13 cellular contexts compared by ENCODE assay signal in the genomic region with DNA sequence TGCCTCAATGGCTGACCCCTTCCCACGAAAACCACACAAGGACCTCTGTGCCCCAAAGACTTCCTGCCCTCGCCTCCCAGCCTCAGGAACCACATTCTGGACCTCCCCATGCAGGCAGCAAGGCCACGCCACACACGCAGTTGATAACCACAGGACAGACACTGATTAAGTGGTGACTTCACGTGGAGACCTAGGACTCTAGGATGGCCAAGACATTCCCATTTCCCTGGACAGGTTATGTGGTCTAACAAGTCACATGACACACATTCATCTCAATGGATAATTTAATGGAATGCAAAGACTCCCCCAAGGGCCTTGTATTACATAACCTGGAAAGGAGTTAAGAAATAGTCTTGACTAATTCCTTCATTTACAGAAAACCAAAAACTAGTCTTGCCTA.
A peak's percentile ranks its signal among the peaks of the same experiment; 100 is the strongest.
DNase-seq lines count a peak whose midpoint lies in the region; ATAC-seq and TF ChIP-seq lines count a peak whose summit lies in the region.
"Had no signal": no experiment of that assay in that cellular context is flagged by ENCODE, and none has a peak within 500 bp of the region (broad histone marks: within the 10 kb centered on the region; RNA-seq: fewer than 3 reads in every experiment).

No MANE protein-coding gene starts in this region.

- intact Hi-C loops in CD8-positive, alpha-beta T cell (cut with DNase I, micrococcal nuclease), result no loop called here
- intact Hi-C loops in PC-3 (cut with micrococcal nuclease), result no loop called here

- H3K27ac Mint-ChIP-seq in CD8-positive, alpha-beta T cell, result peak overlapping the region; percentile 77
- peak overlapping the region; percentile 87 for H3K27ac Mint-ChIP-seq in activated T-helper 17 cell treated with anti-CD3 and anti-CD28 coated beads, Interleukin-2, amount 50 U/mL, for 72 hours
- H3K27ac Mint-ChIP-seq in immature natural killer cell, result peak overlapping the region in 5 of 6 donors; percentile 20 to 57 (median 38)
- H3K27ac Mint-ChIP-seq: memory B cell had no signal

- H4K20me1 ChIP-seq in PC-3 (ENCODE audit: low read length), result no peaks in the 10 kb centered on the region

- DNase-seq in A172 (ENCODE audit: low spot score) (peak; percentile 17), immature natural killer cell (no peak), PC-3 (no peak), NCI-H446 treated with DMSO at 0.1 percent for 48 hours (lab: John Stamatoyannopoulos, UW) (no peak), T1000 (lab: John Stamatoyannopoulos, UW) (no peak), H4 (ENCODE audit: low spot score) (no peak)
- DNase-seq in CD8-positive, alpha-beta T cell, result no peak
- DNase-seq: COR-L47, NCI-H2227 treated with DMSO at 0.1 percent for 48 hours, retina, upper lobe of left lung had no signal

- ATAC-seq in CD8-positive, alpha-beta T cell, result no peak
- no peak for ATAC-seq in activated T-helper 17 cell treated with anti-CD3 and anti-CD28 coated beads, Interleukin-2, amount 50 U/mL, for 72 hours (replicated peaks)
- ATAC-seq in PC-3, result no peak

- H3K9me3 ChIP-seq in CD8-positive, alpha-beta T cell (ENCODE audit: low read length), result no peaks in the 10 kb centered on the region
- H3K9me3 ChIP-seq in PC-3 (ENCODE audit: low read length), result no peaks in the 10 kb centered on the region
- H3K9me3 ChIP-seq: upper lobe of left lung had no signal

- no peak overlapping the region for H3K4me2 ChIP-seq in PC-3 (ENCODE audit: low read length)

- POLR2A ChIA-PET in CD8-positive, alpha-beta T cell (lab: Charles Lee), result no interaction called here
- POLR2A ChIA-PET in PC-3 (lab: Charles Lee; ENCODE audit: unreplicated experiment), result no interaction called here

- H3K4me1 Mint-ChIP-seq in CD8-positive, alpha-beta T cell (ENCODE audit: low read depth), result peaks cover 24% of the 10 kb centered on the region
- no peaks in the 10 kb centered on the region for H3K4me1 Mint-ChIP-seq in activated T-helper 17 cell treated with anti-CD3 and anti-CD28 coated beads, Interleukin-2, amount 50 U/mL, for 72 hours
- H3K4me1 Mint-ChIP-seq in immature natural killer cell, result peaks cover 17 to 24% of the 10 kb centered on the region in 2 donors

- BruUV-seq in PC-3 (replicated peaks; lab: Mats Ljungman, UMichigan), result no TSS peak

- no peaks in the 10 kb centered on the region for H3F3A ChIP-seq in PC-3 (ENCODE audit: low read length, unreplicated experiment)

- no peak overlapping the region for H3K4me3 ChIP-seq in CD8-positive, alpha-beta T cell (ENCODE audit: low read depth, low read length)
- H3K4me3 ChIP-seq in PC-3 (ENCODE audit: low read length), result no peak overlapping the region
- H3K4me3 ChIP-seq: upper lobe of left lung had no signal

- H3K4me1 ChIP-seq in CD8-positive, alpha-beta T cell (ENCODE audit: insufficient read depth, low read length), result peaks cover 5% of the 10 kb centered on the region
- no peaks in the 10 kb centered on the region for H3K4me1 ChIP-seq in PC-3 (ENCODE audit: insufficient read depth, low read length)

- H3K4me3 Mint-ChIP-seq in CD8-positive, alpha-beta T cell, result no peak overlapping the region
- H3K4me3 Mint-ChIP-seq in activated T-helper 17 cell treated with anti-CD3 and anti-CD28 coated beads, Interleukin-2, amount 50 U/mL, for 72 hours, result no peak overlapping the region
- H3K4me3 Mint-ChIP-seq in immature natural killer cell, result no peak overlapping the region
- H3K4me3 Mint-ChIP-seq: memory B cell had no signal

- no peak for TF ChIP-seq CTCF in CD8-positive, alpha-beta T cell (IDR thresholded peaks at IDR 0.05)
- no peak for TF ChIP-seq CTCF in PC-3 (conservative IDR thresholded peaks at IDR 0.05; ENCODE audit: low read depth, low read length)

- no peaks in the 10 kb centered on the region for H3K9me3 Mint-ChIP-seq in CD8-positive, alpha-beta T cell
- no peaks in the 10 kb centered on the region for H3K9me3 Mint-ChIP-seq in activated T-helper 17 cell treated with anti-CD3 and anti-CD28 coated beads, Interleukin-2, amount 50 U/mL, for 72 hours
- H3K9me3 Mint-ChIP-seq in immature natural killer cell, result no peaks in the 10 kb centered on the region
- H3K9me3 Mint-ChIP-seq: memory B cell had no signal

- H3K36me3 Mint-ChIP-seq in CD8-positive, alpha-beta T cell, result peaks cover 89% of the 10 kb centered on the region
- peaks cover 100% of the 10 kb centered on the region for H3K36me3 Mint-ChIP-seq in activated T-helper 17 cell treated with anti-CD3 and anti-CD28 coated beads, Interleukin-2, amount 50 U/mL, for 72 hours (ENCODE audit: low read depth)
- peaks cover 18 to 52% (median 36%) of the 10 kb centered on the region in 3 donors for H3K36me3 Mint-ChIP-seq in immature natural killer cell

- H3K79me2 ChIP-seq in PC-3 (ENCODE audit: low read length), result no peaks in the 10 kb centered on the region

- H3K27ac ChIP-seq in CD8-positive, alpha-beta T cell (ENCODE audit: low read depth, low read length), result no peak overlapping the region
- H3K27ac ChIP-seq in PC-3 (ENCODE audit: low read length), result no peak overlapping the region
- H3K27ac ChIP-seq: upper lobe of left lung had no signal

- H3K27me3 ChIP-seq in CD8-positive, alpha-beta T cell (ENCODE audit: insufficient read depth, low read length), result no peaks in the 10 kb centered on the region
- H3K27me3 ChIP-seq in PC-3 (ENCODE audit: low read length), result no peaks in the 10 kb centered on the region
- H3K27me3 ChIP-seq: upper lobe of left lung had no signal

- H3K9ac ChIP-seq in PC-3 (ENCODE audit: low read length), result no peak overlapping the region

- no peaks in the 10 kb centered on the region for H3K27me3 Mint-ChIP-seq in CD8-positive, alpha-beta T cell (ENCODE audit: low read depth)
- H3K27me3 Mint-ChIP-seq in activated T-helper 17 cell treated with anti-CD3 and anti-CD28 coated beads, Interleukin-2, amount 50 U/mL, for 72 hours, result no peaks in the 10 kb centered on the region
- peaks cover 0 to 2% (median 0%) of the 10 kb centered on the region in 3 donors for H3K27me3 Mint-ChIP-seq in immature natural killer cell (ENCODE audit: low read depth in 3 of 3)
- H3K27me3 Mint-ChIP-seq: memory B cell had no signal

- H3K36me3 ChIP-seq in CD8-positive, alpha-beta T cell (ENCODE audit: insufficient read depth, low read length), result peaks cover 39% of the 10 kb centered on the region
- no peaks in the 10 kb centered on the region for H3K36me3 ChIP-seq in PC-3 (ENCODE audit: low read depth, low read length)

- H2AFZ ChIP-seq in PC-3 (ENCODE audit: low read length), result no peak overlapping the region

- CTCF ChIA-PET in CD8-positive, alpha-beta T cell (lab: Charles Lee), result no interaction called here
- CTCF ChIA-PET in PC-3 (lab: Charles Lee), result no interaction called here

- H3K9me2 ChIP-seq in PC-3 (replicated peaks; ENCODE audit: low read length), result no peaks in the 10 kb centered on the region
